1 cellular context compared by ENCODE assay signal in the genomic region with DNA sequence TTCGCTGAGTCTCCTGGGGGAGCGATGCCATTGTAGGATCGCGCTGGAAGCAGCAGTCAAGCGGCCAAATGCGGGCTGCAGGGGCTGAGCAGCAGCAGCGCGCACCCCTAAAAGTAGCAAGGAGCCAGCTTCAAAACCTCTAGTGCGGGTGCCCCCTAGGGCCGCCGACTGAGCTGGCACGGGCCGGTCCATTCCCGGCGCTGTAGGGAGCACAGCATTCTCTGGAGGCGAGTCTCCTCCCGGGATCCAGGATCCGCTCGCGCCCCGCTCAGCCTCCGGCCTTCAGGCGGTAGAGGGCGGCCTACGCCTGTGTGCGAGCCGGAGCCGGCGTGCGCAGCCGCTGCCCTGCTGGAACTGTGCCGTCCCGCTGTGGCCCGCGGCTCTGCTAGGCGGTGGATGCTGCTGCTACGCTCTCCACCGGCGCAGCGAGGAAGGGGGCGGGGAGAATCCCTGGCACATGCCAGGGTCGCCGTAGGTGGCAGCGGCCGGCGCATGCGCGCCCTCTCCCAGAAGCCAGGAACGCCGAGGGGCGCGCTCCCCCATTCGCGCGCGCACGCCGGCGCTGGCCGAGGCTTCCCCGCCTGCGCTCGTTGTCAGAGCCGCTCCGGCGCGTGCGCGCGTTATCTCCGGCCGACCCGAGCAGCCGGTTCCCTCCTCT.
TF ChIP-seq lines count a peak whose summit lies in the region.

A gene (plus strand): TSS at position 542 of the 658 bp plus-strand sequence. CDS start 148,834 bp downstream, outside the sequence.

TF ChIP-seq in GM12878, 131 proteins besides CTCF, POLR2A, EP300 and RAD21 (continued from another document):
- TF ChIP-seq, protein P1, sequence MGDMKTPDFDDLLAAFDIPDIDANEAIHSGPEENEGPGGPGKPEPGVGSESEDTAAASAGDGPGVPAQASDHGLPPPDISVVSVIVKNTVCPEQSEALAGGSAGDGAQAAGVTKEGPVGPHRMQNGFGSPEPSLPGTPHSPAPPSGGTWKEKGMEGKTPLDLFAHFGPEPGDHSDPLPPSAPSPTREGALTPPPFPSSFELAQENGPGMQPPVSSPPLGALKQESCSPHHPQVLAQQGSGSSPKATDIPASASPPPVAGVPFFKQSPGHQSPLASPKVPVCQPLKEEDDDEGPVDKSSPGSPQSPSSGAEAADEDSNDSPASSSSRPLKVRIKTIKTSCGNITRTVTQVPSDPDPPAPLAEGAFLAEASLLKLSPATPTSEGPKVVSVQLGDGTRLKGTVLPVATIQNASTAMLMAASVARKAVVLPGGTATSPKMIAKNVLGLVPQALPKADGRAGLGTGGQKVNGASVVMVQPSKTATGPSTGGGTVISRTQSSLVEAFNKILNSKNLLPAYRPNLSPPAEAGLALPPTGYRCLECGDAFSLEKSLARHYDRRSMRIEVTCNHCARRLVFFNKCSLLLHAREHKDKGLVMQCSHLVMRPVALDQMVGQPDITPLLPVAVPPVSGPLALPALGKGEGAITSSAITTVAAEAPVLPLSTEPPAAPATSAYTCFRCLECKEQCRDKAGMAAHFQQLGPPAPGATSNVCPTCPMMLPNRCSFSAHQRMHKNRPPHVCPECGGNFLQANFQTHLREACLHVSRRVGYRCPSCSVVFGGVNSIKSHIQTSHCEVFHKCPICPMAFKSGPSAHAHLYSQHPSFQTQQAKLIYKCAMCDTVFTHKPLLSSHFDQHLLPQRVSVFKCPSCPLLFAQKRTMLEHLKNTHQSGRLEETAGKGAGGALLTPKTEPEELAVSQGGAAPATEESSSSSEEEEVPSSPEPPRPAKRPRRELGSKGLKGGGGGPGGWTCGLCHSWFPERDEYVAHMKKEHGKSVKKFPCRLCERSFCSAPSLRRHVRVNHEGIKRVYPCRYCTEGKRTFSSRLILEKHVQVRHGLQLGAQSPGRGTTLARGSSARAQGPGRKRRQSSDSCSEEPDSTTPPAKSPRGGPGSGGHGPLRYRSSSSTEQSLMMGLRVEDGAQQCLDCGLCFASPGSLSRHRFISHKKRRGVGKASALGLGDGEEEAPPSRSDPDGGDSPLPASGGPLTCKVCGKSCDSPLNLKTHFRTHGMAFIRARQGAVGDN (IDR thresholded peaks at IDR 0.05), result peak; percentile 73; the same call in 1 of the 2 replicates
- TF ChIP-seq HCFC1 (IDR thresholded peaks at IDR 0.05; ENCODE audit: low read length) (0 out of 2 replicates have a peak, but pooled peaks have one; percentile 16), SMAD1 (IDR thresholded peaks at IDR 0.05; ENCODE audit: low read depth, partially characterized antibody) (no peak), CREB1 (IDR thresholded peaks at IDR 0.05; ENCODE audit: low read depth) (0 out of 2 replicates have a peak, but pooled peaks have one; percentile 1), SUPT20H (IDR thresholded peaks at IDR 0.05; ENCODE audit: borderline replicate concordance, control insufficient read depth, low read depth, low read length) (no peak), YY1 (IDR thresholded peaks at IDR 0.05; ENCODE audit: low read depth, low read length) (peak; percentile 8), GATAD2B (conservative IDR thresholded peaks at IDR 0.05; ENCODE audit: low read depth) (peak; percentile 86), CBX5 (IDR thresholded peaks at IDR 0.05; ENCODE audit: low read depth) (peak; percentile 57), STAT1 (conservative IDR thresholded peaks at IDR 0.05) (peak; percentile 44; the same call in 1 of the 2 replicates), TCF12 (IDR thresholded peaks at IDR 0.05; ENCODE audit: low read depth, low read length) (0 out of 2 replicates have a peak, but pooled peaks have one; percentile 10), SRF (IDR thresholded peaks at IDR 0.05; ENCODE audit: low read depth in 2 of 2, low read length in 2 of 2) (no peak), RELA (IDR thresholded peaks at IDR 0.05; ENCODE audit: borderline replicate concordance, partially characterized antibody) (peak; percentile 79), JUNB (IDR thresholded peaks at IDR 0.05) (no peak), CREM (IDR thresholded peaks at IDR 0.05; ENCODE audit: low read depth) (no peak), BACH1 (IDR thresholded peaks at IDR 0.05; ENCODE audit: borderline replicate concordance) (peak; percentile 83), GABPA (IDR thresholded peaks at IDR 0.05; ENCODE audit: low read depth) (no peak), FOXK2 (IDR thresholded peaks at IDR 0.05) (no peak), POU2F2 (IDR thresholded peaks at IDR 0.05; ENCODE audit: borderline replicate concordance, low read depth, low read length) (peak; percentile 58; the same call in 2 of the 3 replicates), PAX8 (IDR thresholded peaks at IDR 0.05) (no peak), TBL1XR1 (IDR thresholded peaks at IDR 0.05; ENCODE audit: low read depth, low read length) (no peak)
- TF ChIP-seq, protein P2, sequence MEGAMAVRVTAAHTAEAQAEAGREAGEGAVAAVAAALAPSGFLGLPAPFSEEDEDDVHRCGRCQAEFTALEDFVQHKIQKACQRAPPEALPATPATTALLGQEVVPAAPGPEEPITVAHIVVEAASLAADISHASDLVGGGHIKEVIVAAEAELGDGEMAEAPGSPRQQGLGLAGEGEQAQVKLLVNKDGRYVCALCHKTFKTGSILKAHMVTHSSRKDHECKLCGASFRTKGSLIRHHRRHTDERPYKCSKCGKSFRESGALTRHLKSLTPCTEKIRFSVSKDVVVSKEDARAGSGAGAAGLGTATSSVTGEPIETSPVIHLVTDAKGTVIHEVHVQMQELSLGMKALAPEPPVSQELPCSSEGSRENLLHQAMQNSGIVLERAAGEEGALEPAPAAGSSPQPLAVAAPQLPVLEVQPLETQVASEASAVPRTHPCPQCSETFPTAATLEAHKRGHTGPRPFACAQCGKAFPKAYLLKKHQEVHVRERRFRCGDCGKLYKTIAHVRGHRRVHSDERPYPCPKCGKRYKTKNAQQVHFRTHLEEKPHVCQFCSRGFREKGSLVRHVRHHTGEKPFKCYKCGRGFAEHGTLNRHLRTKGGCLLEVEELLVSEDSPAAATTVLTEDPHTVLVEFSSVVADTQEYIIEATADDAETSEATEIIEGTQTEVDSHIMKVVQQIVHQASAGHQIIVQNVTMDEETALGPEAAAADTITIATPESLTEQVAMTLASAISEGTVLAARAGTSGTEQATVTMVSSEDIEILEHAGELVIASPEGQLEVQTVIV (IDR thresholded peaks at IDR 0.05; ENCODE audit: borderline replicate concordance, partially characterized antibody), result no peak
- TF ChIP-seq, protein P3, sequence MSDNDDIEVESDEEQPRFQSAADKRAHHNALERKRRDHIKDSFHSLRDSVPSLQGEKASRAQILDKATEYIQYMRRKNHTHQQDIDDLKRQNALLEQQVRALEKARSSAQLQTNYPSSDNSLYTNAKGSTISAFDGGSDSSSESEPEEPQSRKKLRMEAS (IDR thresholded peaks at IDR 0.05; ENCODE audit: low read depth, low read length), result peak; percentile 68
- TF ChIP-seq, protein P4, sequence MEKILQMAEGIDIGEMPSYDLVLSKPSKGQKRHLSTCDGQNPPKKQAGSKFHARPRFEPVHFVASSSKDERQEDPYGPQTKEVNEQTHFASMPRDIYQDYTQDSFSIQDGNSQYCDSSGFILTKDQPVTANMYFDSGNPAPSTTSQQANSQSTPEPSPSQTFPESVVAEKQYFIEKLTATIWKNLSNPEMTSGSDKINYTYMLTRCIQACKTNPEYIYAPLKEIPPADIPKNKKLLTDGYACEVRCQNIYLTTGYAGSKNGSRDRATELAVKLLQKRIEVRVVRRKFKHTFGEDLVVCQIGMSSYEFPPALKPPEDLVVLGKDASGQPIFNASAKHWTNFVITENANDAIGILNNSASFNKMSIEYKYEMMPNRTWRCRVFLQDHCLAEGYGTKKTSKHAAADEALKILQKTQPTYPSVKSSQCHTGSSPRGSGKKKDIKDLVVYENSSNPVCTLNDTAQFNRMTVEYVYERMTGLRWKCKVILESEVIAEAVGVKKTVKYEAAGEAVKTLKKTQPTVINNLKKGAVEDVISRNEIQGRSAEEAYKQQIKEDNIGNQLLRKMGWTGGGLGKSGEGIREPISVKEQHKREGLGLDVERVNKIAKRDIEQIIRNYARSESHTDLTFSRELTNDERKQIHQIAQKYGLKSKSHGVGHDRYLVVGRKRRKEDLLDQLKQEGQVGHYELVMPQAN (conservative IDR thresholded peaks at IDR 0.05), result peak; percentile 78
TF ChIP-seq in GM12878: peak in this region for 41.
